12 cellular contexts compared by ENCODE assay signal in the genomic region with DNA sequence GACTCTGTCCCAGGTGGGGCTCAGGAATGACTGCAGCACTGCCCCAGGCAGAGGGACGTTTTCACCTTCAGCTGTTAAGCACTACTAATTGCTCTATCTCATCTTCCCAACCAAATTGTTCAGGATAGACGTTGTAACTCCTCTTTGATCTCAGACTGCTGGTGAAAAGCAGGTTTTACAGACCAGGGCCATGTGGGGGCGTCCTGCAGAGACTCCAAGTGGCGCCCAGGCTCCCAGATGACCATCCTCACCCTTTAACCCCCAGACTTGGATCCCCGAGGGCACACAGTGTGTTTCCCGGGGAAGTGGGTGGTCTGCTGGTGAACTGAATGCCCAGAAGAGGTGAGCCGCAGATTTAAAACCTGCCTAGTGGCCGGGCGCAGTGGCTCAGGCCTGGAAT. TPM values are rescaled to one million over a fixed set of nuclear protein-coding genes. Genes with fewer than 3 reads are reported as not detected.
DNase-seq lines count a peak whose midpoint lies in the region; ATAC-seq, FAIRE-seq and TF ChIP-seq lines count a peak whose summit lies in the region.
"Had no signal": no experiment of that assay in that cellular context is flagged by ENCODE, and none has a peak within 500 bp of the region (broad histone marks: within the 10 kb centered on the region; RNA-seq: fewer than 3 reads in every experiment).

No MANE protein-coding gene starts in this region.

- H3K4me2 ChIP-seq in Karpas-422 (ENCODE audit: low read depth, low read length, poor library complexity, severe bottlenecking) = no peak overlapping the region
- no peak overlapping the region for H3K4me2 ChIP-seq in GM12878 (ENCODE audit: control insufficient read depth, insufficient read depth)
- no peak overlapping the region for H3K4me2 ChIP-seq in mesendoderm (ENCODE audit: low read length)
- no peak overlapping the region for H3K4me2 ChIP-seq in smooth muscle cell

- H3K4me3 ChIP-seq in Karpas-422 (ENCODE audit: low read length) (no peak overlapping the region), GM12878 (no peak overlapping the region), mesendoderm (ENCODE audit: low read length) (no peak overlapping the region), heart right ventricle (no peak overlapping the region), smooth muscle cell (no peak overlapping the region)

- H3K79me1 ChIP-seq in mesendoderm (ENCODE audit: low read length) = no peaks in the 10 kb centered on the region

- in situ Hi-C loops in GM12878 (cut with MboI) = no loop called here

- H3K79me2 ChIP-seq in Karpas-422 (ENCODE audit: low read length) = no peaks in the 10 kb centered on the region
- H3K79me2 ChIP-seq in GM12878 (ENCODE audit: control insufficient read depth, insufficient read depth, low read length) = no peaks in the 10 kb centered on the region
- no peaks in the 10 kb centered on the region for H3K79me2 ChIP-seq in mesendoderm (ENCODE audit: control insufficient read depth, insufficient read depth, low read length)
- H3K79me2 ChIP-seq in smooth muscle cell (ENCODE audit: low read depth) = no peaks in the 10 kb centered on the region

- CTCF ChIA-PET in GM12878 (lab: Yijun Ruan, JAX) = interaction anchor here (1.3 kb wide), 1 partner anchor 22 kb away, joined by 4 read pairs; no protein-coding TSS in a partner anchor

- no peak for TF ChIP-seq POLR2A in GM12878 (IDR thresholded peaks at IDR 0.05; ENCODE audit: low read depth, low read length)

- no peaks in the 10 kb centered on the region for H3K9me3 ChIP-seq in Karpas-422 (ENCODE audit: low read length)
- H3K9me3 ChIP-seq in GM12878 (replicated peaks; ENCODE audit: control insufficient read depth, insufficient read depth, low read length) = no peaks in the 10 kb centered on the region; the same call in 2 of the 3 replicates
- no peaks in the 10 kb centered on the region for H3K9me3 ChIP-seq in heart right ventricle
- H3K9me3 ChIP-seq in smooth muscle cell (replicated peaks; ENCODE audit: low read depth) = no peaks in the 10 kb centered on the region

- no peak overlapping the region for H2BK15ac ChIP-seq in mesendoderm (replicated peaks; ENCODE audit: low read depth)

- TF ChIP-seq RAD21 in GM12878 (IDR thresholded peaks at IDR 0.05; ENCODE audit: insufficient read depth, low read depth, low read length) = peak; percentile 17; the same call in 1 of the 2 replicates

- BruUV-seq in GM12878 (replicated peaks; lab: Mats Ljungman, UMichigan) = no TSS peak

- no peak overlapping the region for H2BK120ac ChIP-seq in mesendoderm (ENCODE audit: low read depth, low read length)

- H3K27ac ChIP-seq in Karpas-422 (ENCODE audit: low read length) (no peak overlapping the region), GM12878 (ENCODE audit: control insufficient read depth, insufficient read depth) (no peak overlapping the region), mesendoderm (ENCODE audit: low read depth, low read length) (peak overlapping the region; percentile 62), heart right ventricle (no peak overlapping the region), smooth muscle cell (ENCODE audit: low read depth) (no peak overlapping the region)
- H3K27ac ChIP-seq: epithelial cell of prostate had no signal

- no peak for FAIRE-seq in GM12878 (lab: Jason Lieb, UNC)

- no peaks in the 10 kb centered on the region for H4K20me1 ChIP-seq in Karpas-422 (ENCODE audit: insufficient read depth, low read depth, low read length)
- no peaks in the 10 kb centered on the region for H4K20me1 ChIP-seq in GM12878 (ENCODE audit: control insufficient read depth, insufficient read depth)
- no peaks in the 10 kb centered on the region for H4K20me1 ChIP-seq in smooth muscle cell (ENCODE audit: low read depth)

- peaks cover 13% of the 10 kb centered on the region for H3K4me1 ChIP-seq in Karpas-422 (ENCODE audit: low read length)
- no peaks in the 10 kb centered on the region for H3K4me1 ChIP-seq in GM12878 (ENCODE audit: control insufficient read depth, insufficient read depth, low read length)
- peaks cover 10% of the 10 kb centered on the region for H3K4me1 ChIP-seq in mesendoderm (ENCODE audit: control insufficient read depth, low read depth, low read length)
- H3K4me1 ChIP-seq in heart right ventricle = peaks cover 0 to 15% (median 6%) of the 10 kb centered on the region in 9 donors
- no peaks in the 10 kb centered on the region for H3K4me1 ChIP-seq in smooth muscle cell (ENCODE audit: low read depth)

- H3K9ac ChIP-seq in Karpas-422 (ENCODE audit: low read length) (no peak overlapping the region), GM12878 (ENCODE audit: control insufficient read depth, insufficient read depth, low read length) (no peak overlapping the region), mesendoderm (ENCODE audit: low read length) (peak overlapping the region; percentile 54), smooth muscle cell (ENCODE audit: low read depth) (no peak overlapping the region)

- RAD21 ChIA-PET in GM12878 (lab: Charles Lee; ENCODE audit: unreplicated experiment) = no interaction called here

- POLR2A ChIA-PET in GM12878 (lab: Charles Lee) = no interaction called here

- H2AK5ac ChIP-seq in mesendoderm (ENCODE audit: low read length) = no peak overlapping the region

- no peaks in the 10 kb centered on the region for H3K9me2 ChIP-seq in Karpas-422 (replicated peaks; ENCODE audit: insufficient read depth, low read length)

- no peak overlapping the region for H4K5ac ChIP-seq in mesendoderm (ENCODE audit: low read length)

- no peak for TF ChIP-seq EP300 in GM12878 (IDR thresholded peaks at IDR 0.05; ENCODE audit: borderline replicate concordance in 1 of 2, control insufficient read depth in 1 of 2, low read depth in 2 of 2, low read length in 2 of 2)

- intact Hi-C loops in GM12878 (cut with micrococcal nuclease; ENCODE audit: unreplicated experiment) (no loop called here), heart right ventricle (cut with DNase I) (loop anchor here in 1 of 10 donors (1.0 kb wide), 1 partner anchor 12 kb away; no protein-coding TSS in a partner anchor)

- H2BK5ac ChIP-seq in mesendoderm (ENCODE audit: low read length) = peak overlapping the region; percentile 97

- DNase-seq in EH (ENCODE audit: low read depth) (peak; percentile 23), Karpas-422 (peak; percentile 63), GM12878 (ENCODE audit: low read depth, low spot score) (no peak), mesendoderm (peak; percentile 88), D341Med (ENCODE audit: low spot score) (no peak), heart right ventricle (no peak), smooth muscle cell (lab: John Stamatoyannopoulos, UW; ENCODE audit: unreplicated experiment) (no peak)
- DNase-seq: activated CD4-positive, alpha-beta T cell treated with anti-CD3 and anti-CD28 coated beads, Interleukin-2, amount 50 U/mL, for 4 hours; left ventricle myocardium superior; NCI-H1092 had no signal

- ATAC-seq in GM12878 (no peak), GM18517 (IDR thresholded peaks at IDR 0.05; ENCODE audit: unreplicated experiment) (no peak), heart right ventricle (no peak)
- ATAC-seq: left ventricle myocardium superior had no signal

- no peaks in the 10 kb centered on the region for H3F3A ChIP-seq in smooth muscle cell (ENCODE audit: low read depth)

- H3K27me3 ChIP-seq in Karpas-422 (ENCODE audit: low read length) (no peaks in the 10 kb centered on the region), GM12878 (replicated peaks in 1 of 2; ENCODE audit: control insufficient read depth in 2 of 2, insufficient read depth in 2 of 2, low read length in 1 of 2) (peaks cover 0 to 5% of the 10 kb centered on the region in 2 experiments; a peak in 3 of 4 replicates), mesendoderm (ENCODE audit: insufficient read depth, low read length, poor library complexity) (no peaks in the 10 kb centered on the region), heart right ventricle (no peaks in the 10 kb centered on the region), smooth muscle cell (ENCODE audit: low read depth) (no peaks in the 10 kb centered on the region)

- H4K8ac ChIP-seq in mesendoderm (ENCODE audit: low read depth, low read length) = no peak overlapping the region

- H3K56ac ChIP-seq in mesendoderm (ENCODE audit: low read length) = peak overlapping the region; percentile 81

- H2AFZ ChIP-seq in Karpas-422 (ENCODE audit: low read length) = no peak overlapping the region
- no peak overlapping the region for H2AFZ ChIP-seq in GM12878 (ENCODE audit: control insufficient read depth, low read depth, low read length)
- no peak overlapping the region for H2AFZ ChIP-seq in smooth muscle cell (ENCODE audit: low read depth)

- peak overlapping the region; percentile 9 for H3K18ac ChIP-seq in mesendoderm (ENCODE audit: low read length)

- SMC1A ChIA-PET in GM12878 (lab: Charles Lee; ENCODE audit: uncharacterized antibody, unreplicated experiment) = no interaction called here

- H3K4ac ChIP-seq in mesendoderm (ENCODE audit: low read depth, low read length) = peak overlapping the region; percentile 61

- WGBS in GM12878 (ENCODE audit: insufficient coverage, insufficient replicate concordance, low lambda C conversion rate, missing lambda C conversion rate) = 31% methylated on average over 9 of the region's 9 CpGs
- WGBS in mesendoderm (ENCODE audit: extremely low coverage, insufficient coverage, low lambda C conversion rate) = no CpG with 5 or more reads among the region's 9 CpGs
- 53 to 61% methylated on average over 9 of the region's 9 CpGs for WGBS in heart right ventricle, 2 donors
- WGBS in smooth muscle cell (ENCODE audit: low lambda C conversion rate) = 62% methylated on average over 9 of the region's 9 CpGs

- TF ChIP-seq CTCF in GM12878 (IDR thresholded peaks at IDR 0.05 in 2 of 3, conservative IDR thresholded peaks at IDR 0.05 in 1 of 3; ENCODE audit: control insufficient read depth in 2 of 3, extremely low read depth in 1 of 3, insufficient read depth in 1 of 3, low read depth in 3 of 3, low read length in 3 of 3) (peak in 2 of 3 experiments; percentile 17 to 18; a peak in 3 of 6 replicates), heart right ventricle (IDR thresholded peaks at IDR 0.05) (peak in 2 of 9 donors; percentile 8 to 13), smooth muscle cell (IDR thresholded peaks at IDR 0.05; ENCODE audit: borderline replicate concordance, insufficient read depth, poor library complexity, severe bottlenecking) (no peak)

- H3K36me3 ChIP-seq in Karpas-422 (ENCODE audit: insufficient read depth, low read length) = no peaks in the 10 kb centered on the region
- no peaks in the 10 kb centered on the region for H3K36me3 ChIP-seq in GM12878 (ENCODE audit: control insufficient read depth in 2 of 2, insufficient read depth in 2 of 2, low read length in 1 of 2)
- H3K36me3 ChIP-seq in mesendoderm (ENCODE audit: control insufficient read depth, insufficient read depth, low read length) = no peaks in the 10 kb centered on the region
- no peaks in the 10 kb centered on the region for H3K36me3 ChIP-seq in heart right ventricle
- no peaks in the 10 kb centered on the region for H3K36me3 ChIP-seq in smooth muscle cell (ENCODE audit: low read depth)

- H3K23ac ChIP-seq in mesendoderm (ENCODE audit: low read length) = peak overlapping the region; percentile 83

RNA-seq across cellular contexts. Expression of a gene that starts 23.9 kb away (rescaled TPM):
- 19.8 and 39.5 TPM in 2 replicates for total RNA-seq in Karpas-422 (2014; rRNA removed; shearing (Covaris generic); ENCODE audit: low replicate concordance)
- 15.8 and 18.2 TPM in 2 replicates for total RNA-seq in GM12878 (2013; cell fraction: nucleolus; rRNA removed)
- 20.7 and 21.9 TPM in 2 replicates for total RNA-seq in GM12878 (2014; rRNA removed)
- total RNA-seq in GM12878 (2014; rRNA removed; fragmentation: Illumina TruSeq; extraction: Trizol) = 18.8 and 21.2 TPM in 2 replicates
- 31.2 and 32.7 TPM in 2 replicates for total RNA-seq in GM12878 (2021)
- 10.8 TPM for polyA plus RNA-seq in GM12878 (2011; ENCODE audit: low read depth)
- 16.2 and 21.8 TPM in 2 replicates for polyA plus RNA-seq in GM12878 (2011; rRNA removed)
- polyA plus RNA-seq in GM12878 (2011; cell fraction: cytosol; rRNA removed) = 20.2 and 26.4 TPM in 2 replicates
- 13.0 and 14.5 TPM in 2 replicates for polyA plus RNA-seq in GM12878 (2011; cell fraction: nucleus; rRNA removed)
- 13.6 and 18.2 TPM in 2 replicates for polyA plus RNA-seq in GM12878 (2012)
- 12.4 and 18.7 TPM in 2 replicates for polyA plus RNA-seq in GM12878 (2014; fragmentation: Illumina TruSeq; extraction: Trizol)
- polyA plus RNA-seq in GM12878 (2014; fragmentation: Nextera tagmentation; extraction: Ambion mirVana) = under 1 TPM; 0.32 to 0.88 TPM
- polyA plus RNA-seq in GM12878 (2014; rRNA removed) = 36.8 and 43.1 TPM in 2 replicates
- polyA plus RNA-seq in GM12878 (2016; fragmentation: Nextera tagmentation; extraction: Ambion mirVana) = 10 to 100 TPM; 35.8 to 38.7 TPM
- polyA minus RNA-seq in GM12878 (2011; rRNA and poly(A)+ RNA removed) = 18.1 and 24.3 TPM in 2 replicates
- 7.9 and 8.4 TPM in 2 replicates for polyA minus RNA-seq in GM12878 (2011; cell fraction: cytosol; rRNA and poly(A)+ RNA removed)
- polyA minus RNA-seq in GM12878 (2011; cell fraction: nucleus; rRNA and poly(A)+ RNA removed) = 13.2 and 18.3 TPM in 2 replicates
- 40.9 TPM for polyA plus RNA-seq in mesendoderm (2013, experiment 1 of 2)
- polyA plus RNA-seq in mesendoderm (2013, experiment 2 of 2) = 40.4 TPM
- total RNA-seq in heart right ventricle = 10 to 100 TPM in 4 of 10 donors, 1 to 10 TPM in 6; 6.7 to 12.7 (median 9.0) TPM
- 10 to 100 TPM in 1 of 2 donors, 1 to 10 TPM in 1; 4.8 to 16.9 TPM for polyA plus RNA-seq in heart right ventricle
- total RNA-seq in smooth muscle cell = 18.6 and 22.2 TPM in 2 replicates
- 38.8 and 41.3 TPM in 2 replicates for polyA plus RNA-seq in smooth muscle cell

RNA-seq across cellular contexts. Expression of a gene that starts 43.5 kb away (rescaled TPM):
- total RNA-seq in Karpas-422 (2014; rRNA removed; shearing (Covaris generic); ENCODE audit: low replicate concordance) = 24.6 and 50.1 TPM in 2 replicates
- 109 and 122 TPM in 2 replicates for total RNA-seq in GM12878 (2013; cell fraction: nucleolus; rRNA removed)
- 15.0 and 15.5 TPM in 2 replicates for total RNA-seq in GM12878 (2014; rRNA removed)
- 14.6 and 16.6 TPM in 2 replicates for total RNA-seq in GM12878 (2014; rRNA removed; fragmentation: Illumina TruSeq; extraction: Trizol)
- 19.1 and 22.1 TPM in 2 replicates for total RNA-seq in GM12878 (2021)
- polyA plus RNA-seq in GM12878 (2011; ENCODE audit: low read depth) = 8.5 TPM
- 21.3 and 26.2 TPM in 2 replicates for polyA plus RNA-seq in GM12878 (2011; rRNA removed)
- polyA plus RNA-seq in GM12878 (2011; cell fraction: cytosol; rRNA removed) = 23.9 and 32.9 TPM in 2 replicates
- polyA plus RNA-seq in GM12878 (2011; cell fraction: nucleus; rRNA removed) = 35.6 and 49.3 TPM in 2 replicates
- 10.9 and 11.6 TPM in 2 replicates for polyA plus RNA-seq in GM12878 (2012)
- 14.4 and 16.0 TPM in 2 replicates for polyA plus RNA-seq in GM12878 (2014; fragmentation: Illumina TruSeq; extraction: Trizol)
- 1 to 10 TPM; 5.2 to 7.1 TPM for polyA plus RNA-seq in GM12878 (2014; fragmentation: Nextera tagmentation; extraction: Ambion mirVana)
- 14.7 and 18.1 TPM in 2 replicates for polyA plus RNA-seq in GM12878 (2014; rRNA removed)
- 10 to 100 TPM in 1 of 2 experiments, 1 to 10 TPM in 1; 9.4 to 15.6 TPM for polyA plus RNA-seq in GM12878 (2016; fragmentation: Nextera tagmentation; extraction: Ambion mirVana)
- polyA minus RNA-seq in GM12878 (2011; rRNA and poly(A)+ RNA removed) = 60.8 and 74.8 TPM in 2 replicates
- 14.0 and 17.1 TPM in 2 replicates for polyA minus RNA-seq in GM12878 (2011; cell fraction: cytosol; rRNA and poly(A)+ RNA removed)
- polyA minus RNA-seq in GM12878 (2011; cell fraction: nucleus; rRNA and poly(A)+ RNA removed) = 34.1 and 73.5 TPM in 2 replicates
- polyA plus RNA-seq in mesendoderm (2013, experiment 1 of 2) = 43.8 TPM
- polyA plus RNA-seq in mesendoderm (2013, experiment 2 of 2) = 45.8 TPM
- total RNA-seq in heart right ventricle = 10 to 100 TPM; 35.8 to 57.2 (median 39.5) TPM
- polyA plus RNA-seq in heart right ventricle = 10 to 100 TPM; 14.0 to 20.1 TPM
- total RNA-seq in smooth muscle cell = 31.5 and 48.2 TPM in 2 replicates
- polyA plus RNA-seq in smooth muscle cell = 23.8 and 33.8 TPM in 2 replicates

Comparison
In these comparisons a context has a peak if more than half of its experiments do, and no peak if none do; other contexts are left out.
1. DNase-seq: peak in EH (single experiment), Karpas-422 (single experiment) and mesendoderm (single experiment); none in GM12878 (single experiment), D341Med (single experiment), heart right ventricle (0 of 2) and smooth muscle cell (single experiment).